ENCODE assay signal across 25 cellular contexts in the genomic region with DNA sequence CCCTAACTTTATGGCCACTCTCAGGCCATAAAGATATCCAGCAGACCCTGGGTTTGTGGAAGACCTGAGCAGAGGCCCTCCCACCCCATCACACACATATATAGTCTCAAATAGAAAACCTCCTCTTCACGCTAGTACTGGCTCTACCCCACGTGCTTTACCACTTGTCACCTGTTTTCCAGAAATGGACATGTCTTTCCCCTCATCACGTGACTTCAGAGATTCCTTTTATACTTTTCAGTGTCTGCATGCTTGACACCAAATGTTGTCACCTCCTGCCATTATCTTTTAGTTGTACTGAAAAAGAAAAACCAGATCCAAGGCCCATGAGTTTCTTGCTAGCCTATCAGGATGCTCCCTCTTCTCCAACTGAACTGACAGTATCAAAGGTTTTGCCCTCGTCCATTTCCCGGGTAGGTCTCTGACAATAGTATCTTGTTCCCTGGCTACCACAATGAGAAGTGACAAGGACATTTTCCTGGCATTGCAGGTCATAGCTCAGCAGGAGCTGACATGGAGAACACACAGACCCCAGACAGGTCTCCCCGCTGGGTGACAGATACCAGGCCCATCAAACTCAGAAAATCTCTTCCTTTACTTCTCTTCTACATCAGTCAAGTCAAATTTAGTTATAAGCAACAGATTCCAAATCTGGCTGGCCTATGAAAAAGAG.
"Had no signal": no experiment of that assay in that cellular context is flagged by ENCODE, and none has a peak within 500 bp of the region (broad histone marks: within the 10 kb centered on the region; RNA-seq: fewer than 3 reads in every experiment).

No MANE protein-coding gene starts in this region.

- H3K4me3 ChIP-seq: dorsolateral prefrontal cortex, hepatocyte, left lung, lower lobe of right lung, ovary, psoas muscle, smooth muscle cell, stomach, thyroid gland, vagina had no signal

- H3K36me3 ChIP-seq: left lung, lower lobe of right lung, ovary, stomach, thyroid gland, vagina had no signal

- FAIRE-seq: colon, frontal cortex, kidney had no signal

- DNase-seq: dorsolateral prefrontal cortex; effector CD4-positive, alpha-beta T cell; kidney; left lung; lower lobe of right lung; naive thymus-derived CD8-positive, alpha-beta T cell; nephron progenitor cell; occipital lobe; ovary; posterior cingulate gyrus; psoas muscle; stimulated activated CD4-positive, alpha-beta T cell treated with anti-CD3 and anti-CD28 coated beads, Interleukin-12 subunit alpha, Interleukin-12 subunit beta, amount 100 ng/mL, for 4 hours; stimulated activated CD4-positive, alpha-beta T cell treated with anti-CD3 and anti-CD28 coated beads, Interleukin-1b, Interleukin-23, amount 100 ng/mL, for 48 hours; stimulated activated CD4-positive, alpha-beta T cell treated with anti-CD3 and anti-CD28 coated beads, Interleukin-4, amount 100 ng/mL, for 24 hours; stimulated activated naive CD4-positive, alpha-beta T cell treated with Interleukin-2 at 50 U/mL for 16 hours; stomach; thyroid gland; trophoblast cell had no signal

- H3K27me3 ChIP-seq: dorsolateral prefrontal cortex, hepatocyte, left lung, ovary, stomach, thyroid gland, vagina had no signal

- H3K4me1 ChIP-seq: left lung, lower lobe of right lung, psoas muscle, stomach, thyroid gland, vagina had no signal

- H3K9me3 ChIP-seq: left lung, lower lobe of right lung, ovary, psoas muscle, thyroid gland, vagina had no signal

- ATAC-seq: left lung; lower lobe of right lung; naive thymus-derived CD8-positive, alpha-beta T cell; psoas muscle; sciatic nerve; stimulated activated effector memory CD8-positive, alpha-beta T cell treated with anti-CD3 and anti-CD28 coated beads, Interleukin-12 subunit alpha, Interleukin-12 subunit beta, amount 100 ng/mL, for 72 hours had no signal
